In the genomic region with DNA sequence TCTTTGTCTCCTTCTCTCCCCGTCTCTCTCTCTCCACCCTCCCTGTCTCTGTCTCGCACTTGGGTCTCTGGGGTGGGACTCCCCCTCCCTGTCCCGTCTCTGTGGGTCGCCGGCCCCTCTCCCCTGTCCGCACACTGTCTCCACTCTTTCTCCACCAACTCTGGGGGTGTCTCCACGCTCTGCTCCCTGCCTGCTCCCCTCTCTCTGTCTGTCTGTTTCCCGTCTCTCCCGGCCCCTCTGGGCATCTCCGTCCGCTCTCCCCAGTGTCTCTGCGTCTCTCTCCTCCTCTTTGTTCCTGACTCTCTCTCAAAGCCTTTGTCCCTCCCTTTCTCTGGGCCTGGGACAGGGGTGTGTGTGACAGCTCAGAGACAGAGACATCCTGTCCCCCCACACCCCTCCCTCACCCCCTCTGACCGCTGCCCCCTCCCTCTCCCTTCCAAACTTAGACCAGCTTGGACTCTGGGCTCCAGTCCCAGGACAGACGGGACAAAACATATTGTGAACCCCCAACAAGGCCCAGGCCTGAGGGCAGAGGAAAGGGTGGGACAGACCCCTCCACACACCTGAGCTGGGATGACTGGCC, we compare ENCODE assay signal across 9 cellular contexts. TPM values are rescaled to one million over a fixed set of nuclear protein-coding genes. Genes with fewer than 3 reads are reported as not detected.
DNase-seq lines count a peak whose midpoint lies in the region; ATAC-seq and TF ChIP-seq lines count a peak whose summit lies in the region.
"Had no signal": no experiment of that assay in that cellular context is flagged by ENCODE, and none has a peak within 500 bp of the region (broad histone marks: within the 10 kb centered on the region; RNA-seq: fewer than 3 reads in every experiment).

No MANE protein-coding gene starts in this region.

- ATAC-seq in HG03442 (IDR thresholded peaks at IDR 0.05; ENCODE audit: unreplicated experiment), result no peak

- H3K9ac ChIP-seq in fibroblast of lung (ENCODE audit: insufficient read depth, low read length) (no peak overlapping the region), subcutaneous abdominal adipose tissue (ENCODE audit: low read length in 5 of 5) (peak overlapping the region in 3 of 5 donors; percentile 26 to 73 (median 48))

- H3K4me3 ChIP-seq in fibroblast of lung (replicated peaks in 1 of 4; ENCODE audit: control extremely low read depth in 1 of 4, insufficient read depth in 1 of 4, low read depth in 3 of 4, low read length in 4 of 4), result no peak overlapping the region
- H3K4me3 ChIP-seq in subcutaneous abdominal adipose tissue (ENCODE audit: low read depth in 1 of 5, low read length in 5 of 5), result peak overlapping the region in 2 of 5 donors; percentile 26 to 31
- H3K4me3 ChIP-seq: sigmoid colon had no signal

- H3K4me2 ChIP-seq in fibroblast of lung (ENCODE audit: extremely low read depth, insufficient read depth, low read length), result no peak overlapping the region

- H3K27me3 ChIP-seq in fibroblast of lung (ENCODE audit: control insufficient read depth, insufficient read depth, low read length) (no peaks in the 10 kb centered on the region), subcutaneous abdominal adipose tissue (ENCODE audit: control insufficient read depth in 5 of 5, insufficient read depth in 4 of 5, low read length in 5 of 5) (peaks cover 0 to 9% (median 6%) of the 10 kb centered on the region in 5 donors)

- H3K27ac ChIP-seq in fibroblast of lung (ENCODE audit: insufficient read depth, low read length) (peak overlapping the region; percentile 31), subcutaneous abdominal adipose tissue (ENCODE audit: low read depth, low read length) (peak overlapping the region; percentile 94)

- no peak for TF ChIP-seq CTCF in fibroblast of lung (conservative IDR thresholded peaks at IDR 0.05 in 1 of 2, IDR thresholded peaks at IDR 0.05 in 1 of 2; ENCODE audit: low read depth in 1 of 2, low read length in 2 of 2)

- H3K9me3 ChIP-seq in fibroblast of lung (ENCODE audit: control insufficient read depth, insufficient read depth, low read depth, low read length) (no peaks in the 10 kb centered on the region), subcutaneous abdominal adipose tissue (ENCODE audit: control insufficient read depth in 5 of 5, low read length in 5 of 5) (no peaks in the 10 kb centered on the region)
- H3K9me3 ChIP-seq: sigmoid colon had no signal

- H3K4me1 ChIP-seq in fibroblast of lung (ENCODE audit: control insufficient read depth, extremely low read depth, insufficient read depth, low read length), result peaks cover 32% of the 10 kb centered on the region
- peaks cover 4 to 45% (median 28%) of the 10 kb centered on the region in 5 donors for H3K4me1 ChIP-seq in subcutaneous abdominal adipose tissue (ENCODE audit: control insufficient read depth in 5 of 5, insufficient read depth in 5 of 5, low read length in 5 of 5)

- H3K36me3 ChIP-seq in fibroblast of lung (ENCODE audit: control insufficient read depth, insufficient read depth, low read length) (no peaks in the 10 kb centered on the region), subcutaneous abdominal adipose tissue (ENCODE audit: control insufficient read depth in 5 of 5, insufficient read depth in 5 of 5, low read length in 5 of 5) (no peaks in the 10 kb centered on the region)
- H3K36me3 ChIP-seq: sigmoid colon had no signal

- no peaks in the 10 kb centered on the region for H3K79me2 ChIP-seq in fibroblast of lung (ENCODE audit: control insufficient read depth, insufficient read depth, low read length)

- peak in 1 of 2 donors; percentile 41 for DNase-seq in fibroblast of lung (ENCODE audit: low read depth in 2 of 2)
- no peak for DNase-seq in effector CD8-positive, alpha-beta T cell (lab: John Stamatoyannopoulos, UW)
- DNase-seq: activated CD4-positive, alpha-beta T cell treated with anti-CD3 and anti-CD28 coated beads for 48 hours; activated effector memory CD4-positive, alpha-beta T cell treated with anti-CD3 and anti-CD28 coated beads, Interleukin-2, amount 50 U/mL, for 16 hours; NCI-H1417; sigmoid colon had no signal

- peak overlapping the region; percentile 57 for H2AFZ ChIP-seq in fibroblast of lung (ENCODE audit: low read length)

- no peaks in the 10 kb centered on the region for H4K20me1 ChIP-seq in fibroblast of lung (ENCODE audit: control insufficient read depth, extremely low read depth, insufficient read depth, low read length)

RNA-seq across cellular contexts. Expression of gene SBK3, which starts 0.7 kb away (rescaled TPM):
- total RNA-seq in fibroblast of lung, result 0.26 and 0.66 TPM in 2 replicates
- polyA plus RNA-seq in fibroblast of lung, result not detected in 2 replicates
- 0.16 TPM in 1 of 2 replicates, not detected in the other for polyA plus RNA-seq in fibroblast of lung (2012)
- polyA minus RNA-seq in fibroblast of lung (ENCODE audit: low replicate concordance), result not detected in 2 replicates

RNA-seq across cellular contexts. Expression of gene SBK2, which starts 9.1 kb away (rescaled TPM):
- total RNA-seq in fibroblast of lung, result not detected in 2 replicates
- not detected in 2 replicates for polyA plus RNA-seq in fibroblast of lung
- polyA plus RNA-seq in fibroblast of lung (2012), result not detected in 2 replicates
- polyA minus RNA-seq in fibroblast of lung (ENCODE audit: low replicate concordance), result not detected in 2 replicates
- total RNA-seq: mesenteric fat pad, sigmoid colon had no signal
- polyA plus RNA-seq: sigmoid colon had no signal

RNA-seq across cellular contexts. Expression of gene ZNF579, which starts 34.6 kb away (rescaled TPM):
- total RNA-seq in fibroblast of lung, result 3.3 and 5.4 TPM in 2 replicates
- 4.2 and 5.0 TPM in 2 replicates for polyA plus RNA-seq in fibroblast of lung
- 7.6 and 8.4 TPM in 2 replicates for polyA plus RNA-seq in fibroblast of lung (2012)
- polyA minus RNA-seq in fibroblast of lung (ENCODE audit: low replicate concordance), result 19.2 and 29.3 TPM in 2 replicates

RNA-seq across cellular contexts. Expression of gene FIZ1, which starts 53.3 kb away (rescaled TPM):
- 2.3 TPM in 2 replicates for total RNA-seq in fibroblast of lung
- 1.8 and 2.7 TPM in 2 replicates for polyA plus RNA-seq in fibroblast of lung
- polyA plus RNA-seq in fibroblast of lung (2012), result 5.8 and 7.3 TPM in 2 replicates
- polyA minus RNA-seq in fibroblast of lung (ENCODE audit: low replicate concordance), result 4.6 and 12.7 TPM in 2 replicates

RNA-seq across cellular contexts. Expression of gene ZNF524, which starts 54.1 kb away (rescaled TPM):
- total RNA-seq in fibroblast of lung, result 13.4 and 16.8 TPM in 2 replicates
- polyA plus RNA-seq in fibroblast of lung, result 2.4 and 2.6 TPM in 2 replicates
- polyA plus RNA-seq in fibroblast of lung (2012), result 7.4 and 8.6 TPM in 2 replicates
- polyA minus RNA-seq in fibroblast of lung (ENCODE audit: low replicate concordance), result 0.96 and 1.8 TPM in 2 replicates
